ENCODE assay signal across 20 cellular contexts in the genomic region with DNA sequence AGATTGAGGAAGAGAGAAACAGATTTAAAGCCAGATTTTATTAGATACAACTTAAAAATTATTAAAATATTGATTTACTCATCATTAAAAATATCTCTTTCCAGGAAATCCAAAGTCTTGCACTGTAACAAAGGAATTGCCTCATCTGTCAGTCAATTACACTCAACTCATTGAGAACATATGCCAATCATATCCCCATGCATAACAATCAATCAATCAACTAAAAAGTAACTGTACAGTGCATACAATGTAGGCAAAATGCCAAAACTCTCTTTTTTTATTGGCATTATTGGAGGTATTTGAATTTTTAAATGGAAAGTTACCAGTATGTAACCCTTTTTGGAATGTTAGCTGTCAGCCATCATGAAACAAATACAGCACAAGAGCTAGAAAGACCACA. TPM values are rescaled to one million over a fixed set of nuclear protein-coding genes. Genes with fewer than 3 reads are reported as not detected.
DNase-seq lines count a peak whose midpoint lies in the region; ATAC-seq and TF ChIP-seq lines count a peak whose summit lies in the region.
"Had no signal": no experiment of that assay in that cellular context is flagged by ENCODE, and none has a peak within 500 bp of the region (broad histone marks: within the 10 kb centered on the region; RNA-seq: fewer than 3 reads in every experiment).

No MANE protein-coding gene starts in this region.

- H3K4me3 ChIP-seq in breast epithelium (no peak overlapping the region), fibroblast of villous mesenchyme (ENCODE audit: low read depth, low read length) (peak overlapping the region; percentile 3), osteoblast (ENCODE audit: insufficient read depth, low read length) (no peak overlapping the region), gastroesophageal sphincter (no peak overlapping the region), aorta (ENCODE audit: low read length in 2 of 2) (no peak overlapping the region)
- H3K4me3 ChIP-seq: MG63 had no signal

- TF ChIP-seq CTCF in MCF 10A (IDR thresholded peaks at IDR 0.05; ENCODE audit: unreplicated experiment), result no peak
- no peak for TF ChIP-seq CTCF in breast epithelium (IDR thresholded peaks at IDR 0.05)
- TF ChIP-seq CTCF in fibroblast of villous mesenchyme (IDR thresholded peaks at IDR 0.05; ENCODE audit: insufficient read depth, low read depth, low read length), result no peak
- no peak for TF ChIP-seq CTCF in osteoblast (IDR thresholded peaks at IDR 0.05; ENCODE audit: extremely low read depth, low read depth, low read length)
- no peak for TF ChIP-seq CTCF in gastroesophageal sphincter (IDR thresholded peaks at IDR 0.05)

- no peak for TF ChIP-seq POLR2A in breast epithelium (IDR thresholded peaks at IDR 0.05)
- TF ChIP-seq POLR2A in gastroesophageal sphincter (IDR thresholded peaks at IDR 0.05), result no peak

- H3K9me3 ChIP-seq in breast epithelium (peaks cover 0 to 9% of the 10 kb centered on the region in 2 donors), osteoblast (ENCODE audit: low read depth, low read length) (no peaks in the 10 kb centered on the region), gastroesophageal sphincter (no peaks in the 10 kb centered on the region), aorta (ENCODE audit: control insufficient read depth, low read length) (peaks cover 1% of the 10 kb centered on the region)
- H3K9me3 ChIP-seq: MG63 had no signal

- no peak overlapping the region for H3K4me2 ChIP-seq in osteoblast (ENCODE audit: insufficient read depth, low read length)
- H3K4me2 ChIP-seq: KMS-11 had no signal

- peak overlapping the region; percentile 45 for H3K4me3 Mint-ChIP-seq in MCF 10A (ENCODE audit: unreplicated experiment)
- H3K4me3 Mint-ChIP-seq: CD4-positive, alpha-beta memory T cell had no signal

- H2AFZ ChIP-seq in osteoblast (ENCODE audit: low read length), result peak overlapping the region; percentile 20

- H3K4me1 ChIP-seq in breast epithelium (no peaks in the 10 kb centered on the region), osteoblast (ENCODE audit: insufficient read depth, low read length) (no peaks in the 10 kb centered on the region), gastroesophageal sphincter (no peaks in the 10 kb centered on the region), aorta (ENCODE audit: control insufficient read depth in 1 of 2, insufficient read depth in 2 of 2, low read length in 2 of 2) (no peaks in the 10 kb centered on the region)

- peaks cover 8% of the 10 kb centered on the region for H3K4me1 Mint-ChIP-seq in MCF 10A (ENCODE audit: insufficient read depth, unreplicated experiment)
- H3K4me1 Mint-ChIP-seq: CD4-positive, alpha-beta memory T cell had no signal

- no peaks in the 10 kb centered on the region for H3K27me3 ChIP-seq in breast epithelium
- no peaks in the 10 kb centered on the region for H3K27me3 ChIP-seq in osteoblast (ENCODE audit: insufficient read depth, low read length)
- H3K27me3 ChIP-seq in gastroesophageal sphincter, result no peaks in the 10 kb centered on the region
- H3K27me3 ChIP-seq in aorta (ENCODE audit: control insufficient read depth in 1 of 2, insufficient read depth in 2 of 2, low read length in 1 of 2), result no peaks in the 10 kb centered on the region
- H3K27me3 ChIP-seq: MG63 had no signal

- H3K27me3 Mint-ChIP-seq in MCF 10A (ENCODE audit: insufficient read depth, unreplicated experiment), result no peaks in the 10 kb centered on the region
- H3K27me3 Mint-ChIP-seq: CD4-positive, alpha-beta memory T cell had no signal

- CTCF ChIA-PET in MCF 10A (lab: Yijun Ruan, JAX), result interaction anchor here (1.0 to 1.8 kb wide), 2 partner anchors 83 to 84 kb away, joined by 4 to 6 read pairs; no protein-coding TSS in a partner anchor

- no peak overlapping the region for H3K27ac Mint-ChIP-seq in MCF 10A (ENCODE audit: low read depth, unreplicated experiment)
- H3K27ac Mint-ChIP-seq: CD4-positive, alpha-beta memory T cell had no signal

- no peak overlapping the region for H3K27ac ChIP-seq in breast epithelium
- no peak overlapping the region for H3K27ac ChIP-seq in osteoblast (ENCODE audit: low read depth, low read length)
- H3K27ac ChIP-seq in gastroesophageal sphincter, result no peak overlapping the region
- H3K27ac ChIP-seq in aorta (ENCODE audit: low read depth in 1 of 2, low read length in 2 of 2), result no peak overlapping the region
- H3K27ac ChIP-seq: 22Rv1, KMS-11 had no signal

- intact Hi-C loops in MCF 10A (cut with micrococcal nuclease) (loop anchor here (2.0 kb wide), 1 partner anchor 46 kb away; a partner anchor contains a TSS), breast epithelium (cut with DNase I; ENCODE audit: low total_unique reads) (no loop called here), aorta (cut with DNase I) (no loop called here)

- H3K36me3 ChIP-seq in breast epithelium (no peaks in the 10 kb centered on the region), osteoblast (ENCODE audit: insufficient read depth, low read length) (no peaks in the 10 kb centered on the region), gastroesophageal sphincter (no peaks in the 10 kb centered on the region), aorta (ENCODE audit: control insufficient read depth in 1 of 2, insufficient read depth in 2 of 2, low read length in 1 of 2) (no peaks in the 10 kb centered on the region)
- H3K36me3 ChIP-seq: MG63 had no signal

- H4K20me1 ChIP-seq in osteoblast (ENCODE audit: insufficient read depth, low read length), result no peaks in the 10 kb centered on the region

- DNase-seq in MCF 10A (ENCODE audit: unreplicated experiment) (no peak), breast epithelium (ENCODE audit: low spot score in 2 of 2) (no peak), fibroblast of villous mesenchyme (ENCODE audit: low read depth) (no peak), osteoblast (ENCODE audit: insufficient read length, low spot score, missing footprints) (no peak), NCI-H446 treated with DMSO at 0.1 percent for 48 hours (lab: John Stamatoyannopoulos, UW) (no peak), aorta (no peak)
- DNase-seq: CD4-positive, alpha-beta memory T cell; DMS79 treated with DMSO at 0.1 percent for 48 hours; MG63; NCI-H1092; NCI-H526 treated with DMSO at 0.1 percent for 48 hours; RPMI8226 had no signal

- no peak for TF ChIP-seq EP300 in gastroesophageal sphincter (IDR thresholded peaks at IDR 0.05)

- TSS peak; percentile 80 for BruUV-seq in MCF 10A (replicated peaks; lab: Mats Ljungman, UMichigan)

- peaks cover 9% of the 10 kb centered on the region for H3K9me3 Mint-ChIP-seq in MCF 10A (ENCODE audit: unreplicated experiment)

- POLR2A ChIA-PET in MCF 10A (lab: Yijun Ruan, JAX), result interaction anchor here (0.9 to 1.8 kb wide), 5 partner anchors 37 to 179 kb away, joined by 3 to 13 read pairs (median 3); a partner anchor contains a TSS

- no peaks in the 10 kb centered on the region for H3K36me3 Mint-ChIP-seq in MCF 10A (ENCODE audit: insufficient read depth, unreplicated experiment)
- H3K36me3 Mint-ChIP-seq: CD4-positive, alpha-beta memory T cell had no signal

- ATAC-seq in gastroesophageal sphincter, result no peak
- ATAC-seq in GM21526 (IDR thresholded peaks at IDR 0.05; ENCODE audit: low FRiP score, unreplicated experiment), result no peak
- ATAC-seq in aorta (ENCODE audit: low FRiP score), result no peak
- ATAC-seq: HepG2 had no signal

- H3K79me2 ChIP-seq in osteoblast (ENCODE audit: insufficient read depth, low read length), result no peaks in the 10 kb centered on the region

RNA-seq across cellular contexts. Expression of a gene that starts 45.3 kb away (rescaled TPM):
- 22.3 and 25.4 TPM in 2 replicates for total RNA-seq in MCF 10A (2022)
- 10 to 100 TPM in 1 of 3 donors, 1 to 10 TPM in 1, under 1 TPM in 1; 0.16 to 13.6 (median 8.8) TPM for total RNA-seq in breast epithelium
- total RNA-seq in fibroblast of villous mesenchyme, result 0.43 TPM in 1 of 2 replicates, not detected in the other
- under 0.01 TPM in 1 of 2 replicates, not detected in the other for total RNA-seq in osteoblast
- 1 to 10 TPM in 1 of 4 donors, not detected in 3; 4.1 TPM for total RNA-seq in gastroesophageal sphincter
- total RNA-seq in aorta, result not detected
- polyA plus RNA-seq in aorta, result under 1 TPM in 1 of 2 donors, not detected in 1; 0.63 TPM
- total RNA-seq: CD4-positive, alpha-beta memory T cell; G401; HepG2; OCI-LY7 had no signal
- polyA plus RNA-seq: BJ; CD4-positive, alpha-beta memory T cell; HepG2 had no signal
